10 cellular contexts compared by ENCODE assay signal in genomic region chr6:146027586-146028249, GRCh38. TPM values are rescaled to one million over a fixed set of nuclear protein-coding genes. Genes with fewer than 3 reads are reported as not detected.
A peak's percentile ranks its signal among the peaks of the same experiment; 100 is the strongest.
DNase-seq lines count a peak whose midpoint lies in the region; TF ChIP-seq lines count a peak whose summit lies in the region.
"Had no signal": no experiment of that assay in that cellular context is flagged by ENCODE, and none has a peak within 500 bp of the region (broad histone marks: within the 10 kb centered on the region; RNA-seq: fewer than 3 reads in every experiment).

No MANE protein-coding gene starts in this region.

- no peak overlapping the region for H3K9ac ChIP-seq in trophoblast cell (ENCODE audit: low read length)

- H3K4me3 Mint-ChIP-seq in HFFc6, result no peak overlapping the region

- no CpG with 5 or more reads among the region's 31 CpGs for WGBS in trophoblast cell (ENCODE audit: extremely low coverage, insufficient coverage, insufficient read length)

- no peak overlapping the region for H2BK5ac ChIP-seq in trophoblast cell (ENCODE audit: low read depth, low read length, poor library complexity)

- no peaks in the 10 kb centered on the region for H3K36me3 ChIP-seq in trophoblast cell (ENCODE audit: control insufficient read depth in 1 of 2, insufficient read depth in 2 of 2, low read length in 2 of 2)
- H3K36me3 ChIP-seq: stomach had no signal

- no peak overlapping the region for H4K91ac ChIP-seq in trophoblast cell (ENCODE audit: low read depth, low read length)

- no peak overlapping the region for H2BK12ac ChIP-seq in trophoblast cell (ENCODE audit: low read length)

- H3K27me3 Mint-ChIP-seq in HFFc6 (ENCODE audit: insufficient read depth), result peaks cover 1% of the 10 kb centered on the region

- no peak overlapping the region for H2BK120ac ChIP-seq in trophoblast cell (ENCODE audit: insufficient read depth, low read length, poor library complexity)

- no peaks in the 10 kb centered on the region for H3K4me1 Mint-ChIP-seq in HFFc6 (ENCODE audit: low read depth)

- peaks cover 2 to 6% of the 10 kb centered on the region in 2 experiments for H3K4me1 ChIP-seq in trophoblast cell (ENCODE audit: control insufficient read depth in 1 of 2, insufficient read depth in 2 of 2, low read length in 2 of 2)

- no peak overlapping the region for H2AK5ac ChIP-seq in trophoblast cell (ENCODE audit: low read length)

- no peaks in the 10 kb centered on the region for H3K79me1 ChIP-seq in trophoblast cell (ENCODE audit: low read length)

- no peak overlapping the region for H4K12ac ChIP-seq in trophoblast cell (ENCODE audit: low read depth, low read length)

- H2AFZ ChIP-seq in trophoblast cell (ENCODE audit: insufficient read depth, low read length, poor library complexity), result peak overlapping the region; percentile 47

- no peak overlapping the region for H4K8ac ChIP-seq in trophoblast cell (ENCODE audit: low read depth, low read length)

- no peaks in the 10 kb centered on the region for H3K36me3 Mint-ChIP-seq in HFFc6 (ENCODE audit: low read depth)

- DNase-seq in NCI-H2227 (lab: John Stamatoyannopoulos, UW; ENCODE audit: unreplicated experiment) (peak; percentile 8), NCI-H2227 treated with DMSO at 0.1 percent for 48 hours (lab: John Stamatoyannopoulos, UW) (no peak), NCI-H345 treated with DMSO at 0.1 percent for 48 hours (lab: John Stamatoyannopoulos, UW; ENCODE audit: unreplicated experiment) (peak; percentile 19), fibroblast of mammary gland (ENCODE audit: low read depth) (peak; percentile 2), trophoblast cell (no peak), MV-4-11 (lab: John Stamatoyannopoulos, UW) (no peak), NCI-H226 (no peak), HFFc6 (no peak)
- DNase-seq: effector CD8-positive, alpha-beta T cell had no signal

- H3K9me3 Mint-ChIP-seq in HFFc6, result peaks cover 10% of the 10 kb centered on the region

- H3K27me3 ChIP-seq in trophoblast cell (ENCODE audit: insufficient read depth, low read length), result no peaks in the 10 kb centered on the region

- H3K14ac ChIP-seq in trophoblast cell (ENCODE audit: low read length), result no peak overlapping the region

- no peak overlapping the region for H3K4me3 ChIP-seq in fibroblast of mammary gland (ENCODE audit: control insufficient read depth, low read depth, low read length)
- no peak overlapping the region for H3K4me3 ChIP-seq in trophoblast cell (ENCODE audit: low read depth, low read length)

- H3K27ac Mint-ChIP-seq in HFFc6, result no peak overlapping the region

- H3K18ac ChIP-seq in trophoblast cell (ENCODE audit: low read length), result no peak overlapping the region

- no peaks in the 10 kb centered on the region for H3K9me3 ChIP-seq in trophoblast cell (ENCODE audit: insufficient read depth, low read depth, low read length)

- H3K79me2 ChIP-seq in trophoblast cell (ENCODE audit: control insufficient read depth, insufficient read depth, low read length, poor library complexity), result no peaks in the 10 kb centered on the region

- H3K27ac ChIP-seq in trophoblast cell (ENCODE audit: low read depth, low read length), result no peak overlapping the region
- H3K27ac ChIP-seq: stomach had no signal

- peak overlapping the region; percentile 63 for H3K4me2 ChIP-seq in trophoblast cell (ENCODE audit: low read length)

- no peak overlapping the region for H3K4ac ChIP-seq in trophoblast cell (ENCODE audit: low read depth, low read length)

- TF ChIP-seq CTCF in fibroblast of mammary gland (conservative IDR thresholded peaks at IDR 0.05; ENCODE audit: control insufficient read depth, insufficient read depth, low read depth, low read length) (peak; percentile 7), HFFc6 (IDR thresholded peaks at IDR 0.05) (no peak)

- no peak overlapping the region for H3K23ac ChIP-seq in trophoblast cell (ENCODE audit: low read length)

RNA-seq across cellular contexts. Expression of gene GRM1, which starts 1.1 kb away (rescaled TPM):
- 0.14 and 0.15 TPM in 2 replicates for polyA plus RNA-seq in trophoblast cell (2013)
- not detected for total RNA-seq in HFFc6 (2021; fragmentation: NEBNext Ultra II Directional; extraction: Animal tissue kit (Norgen Biotek cat#: 25700))
- total RNA-seq: stomach had no signal
- polyA plus RNA-seq: stomach had no signal

Comparison
In these comparisons a context has a peak if more than half of its experiments do, and no peak if none do; other contexts are left out.
1. DNase-seq: peak in NCI-H2227 (single experiment), NCI-H345 treated with DMSO at 0.1 percent for 48 hours (single experiment) and fibroblast of mammary gland (single experiment); none in NCI-H2227 treated with DMSO at 0.1 percent for 48 hours (single experiment), trophoblast cell (0 of 2), MV-4-11 (single experiment), NCI-H226 (single experiment) and HFFc6 (single experiment).